16 cellular contexts compared by ENCODE assay signal in the genomic region with DNA sequence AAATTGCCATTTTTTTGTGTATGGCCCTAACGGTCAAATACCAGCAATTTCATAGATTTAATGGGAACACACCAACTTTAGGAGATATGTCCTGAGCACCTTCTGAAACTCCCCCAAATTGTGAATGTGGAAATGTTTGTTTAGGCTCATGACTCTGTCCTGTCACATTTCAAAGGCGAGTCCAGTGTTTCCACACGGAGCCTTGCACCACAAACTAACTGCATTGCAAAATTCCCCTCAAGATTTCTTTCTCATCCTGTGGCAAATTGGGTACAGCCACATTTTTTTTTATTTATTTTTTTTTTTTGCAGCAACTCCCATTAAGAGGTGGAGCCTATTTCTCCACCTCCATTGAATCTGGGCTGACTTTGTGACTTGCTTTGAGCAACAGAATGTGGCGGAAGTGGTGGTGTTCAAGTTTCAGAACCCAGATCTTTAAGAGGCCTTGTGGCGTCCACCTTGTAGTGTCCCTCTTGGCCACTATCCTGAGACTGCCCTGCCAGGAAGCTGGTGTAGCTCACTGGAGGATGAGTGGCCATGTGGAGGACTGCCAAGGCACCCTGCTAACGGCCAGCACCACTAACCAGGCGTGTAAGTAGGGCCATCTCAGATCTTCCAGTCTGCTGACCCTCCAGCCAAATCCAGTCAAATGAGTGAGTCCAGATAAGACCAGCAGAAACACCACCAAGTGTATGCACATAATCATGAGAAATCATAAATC.
DNase-seq lines count a peak whose midpoint lies in the region; ATAC-seq and TF ChIP-seq lines count a peak whose summit lies in the region.
"Had no signal": no experiment of that assay in that cellular context is flagged by ENCODE, and none has a peak within 500 bp of the region (broad histone marks: within the 10 kb centered on the region; RNA-seq: fewer than 3 reads in every experiment).

No MANE protein-coding gene starts in this region.

- H3K9me3 ChIP-seq in right atrium auricular region (no peaks in the 10 kb centered on the region), upper lobe of right lung (no peaks in the 10 kb centered on the region), gastroesophageal sphincter (no peaks in the 10 kb centered on the region)
- H3K9me3 ChIP-seq: esophagus muscularis mucosa had no signal

- intact Hi-C loops in left ventricle myocardium superior (cut with micrococcal nuclease), result no loop called here
- intact Hi-C loops in upper lobe of right lung (cut with DNase I), result no loop called here

- no peak for TF ChIP-seq POLR2A in gastroesophageal sphincter (IDR thresholded peaks at IDR 0.05)

- peak; percentile 24 for ATAC-seq in left ventricle myocardium superior
- peak; percentile 50 for ATAC-seq in upper lobe of right lung
- no peak for ATAC-seq in gastroesophageal sphincter
- ATAC-seq in HG02840 (IDR thresholded peaks at IDR 0.05; ENCODE audit: low FRiP score, unreplicated experiment), result no peak
- ATAC-seq: activated CD8-positive, alpha-beta T cell treated with anti-CD3 and anti-CD28 coated beads, Interleukin-2, amount 10 ng/mL, durations not matched to agents 7 days and 5 days; activated T-helper 17 cell treated with anti-CD3 and anti-CD28 coated beads, Interleukin-2, amount 50 U/mL, for 72 hours had no signal

- WGBS in gastroesophageal sphincter (ENCODE audit: low coverage in 1 of 2), 2 donors, result 50 to 91% methylated on average over 2 to 3 of the region's 7 CpGs

- DNase-seq in left ventricle myocardium superior (no peak), right atrium auricular region (ENCODE audit: low spot score) (no peak), RPMI7951 (ENCODE audit: low read depth) (peak; percentile 91), fibroblast of villous mesenchyme (ENCODE audit: low read depth) (peak; percentile 30), upper lobe of right lung (no peak), NCI-H69 (lab: John Stamatoyannopoulos, UW) (no peak)
- DNase-seq: activated CD8-positive, alpha-beta T cell treated with anti-CD3 and anti-CD28 coated beads, Interleukin-2, amount 10 ng/mL, durations not matched to agents 7 days and 5 days; NCI-H146; NCI-H345; OCI-M1; posterior cingulate gyrus had no signal

- H3K4me3 ChIP-seq in right atrium auricular region (no peak overlapping the region), fibroblast of villous mesenchyme (ENCODE audit: low read depth, low read length) (no peak overlapping the region), upper lobe of right lung (no peak overlapping the region), gastroesophageal sphincter (no peak overlapping the region)
- H3K4me3 ChIP-seq: esophagus muscularis mucosa had no signal

- peaks cover 0 to 9% of the 10 kb centered on the region in 2 donors for H3K4me1 ChIP-seq in right atrium auricular region
- H3K4me1 ChIP-seq in upper lobe of right lung, result peaks cover 3% of the 10 kb centered on the region
- peaks cover 0 to 35% (median 0%) of the 10 kb centered on the region in 3 donors for H3K4me1 ChIP-seq in gastroesophageal sphincter

- H3K27me3 ChIP-seq in right atrium auricular region (no peaks in the 10 kb centered on the region), upper lobe of right lung (no peaks in the 10 kb centered on the region), gastroesophageal sphincter (no peaks in the 10 kb centered on the region)
- H3K27me3 ChIP-seq: esophagus muscularis mucosa had no signal

- TF ChIP-seq CTCF in right atrium auricular region (IDR thresholded peaks at IDR 0.05) (no peak), fibroblast of villous mesenchyme (IDR thresholded peaks at IDR 0.05; ENCODE audit: insufficient read depth, low read depth, low read length) (no peak), upper lobe of right lung (IDR thresholded peaks at IDR 0.05) (no peak), gastroesophageal sphincter (IDR thresholded peaks at IDR 0.05) (no peak)

- no peak for TF ChIP-seq EP300 in gastroesophageal sphincter (IDR thresholded peaks at IDR 0.05)

- H3K36me3 ChIP-seq in right atrium auricular region (no peaks in the 10 kb centered on the region), upper lobe of right lung (no peaks in the 10 kb centered on the region), gastroesophageal sphincter (no peaks in the 10 kb centered on the region)
- H3K36me3 ChIP-seq: esophagus muscularis mucosa had no signal

- H3K27ac ChIP-seq in right atrium auricular region (no peak overlapping the region), upper lobe of right lung (no peak overlapping the region), gastroesophageal sphincter (no peak overlapping the region)
- H3K27ac ChIP-seq: esophagus muscularis mucosa, VCaP had no signal

Comparison
In these comparisons a context has a peak if more than half of its experiments do, and no peak if none do; other contexts are left out.
1. ATAC-seq: peak in left ventricle myocardium superior (single experiment) and upper lobe of right lung (single experiment); none in gastroesophageal sphincter (single experiment) and HG02840 (single experiment).
2. DNase-seq: peak in RPMI7951 (single experiment) and fibroblast of villous mesenchyme (single experiment); none in left ventricle myocardium superior (single experiment), right atrium auricular region (single experiment), upper lobe of right lung (single experiment) and NCI-H69 (single experiment).